In genomic region chr5:33410221-33410620, GRCh38 we compare ENCODE assay signal across 36 cellular contexts.
"Had no signal": no experiment of that assay in that cellular context is flagged by ENCODE, and none has a peak within 500 bp of the region (broad histone marks: within the 10 kb centered on the region; RNA-seq: fewer than 3 reads in every experiment).

No MANE protein-coding gene starts in this region.

- H3K4me3 ChIP-seq: MG63, Peyer's patch, SJSA1 had no signal

- H3K9me3 ChIP-seq: MG63, Peyer's patch, SJSA1 had no signal

- DNase-seq: activated B cell treated with CpG ODN at 0.5 μM for 24 hours; activated CD4-positive, alpha-beta memory T cell treated with anti-CD3 and anti-CD28 coated beads for 36 hours; activated CD4-positive, alpha-beta T cell treated with anti-CD3 and anti-CD28 coated beads for 4 hours; activated CD4-positive, alpha-beta T cell treated with anti-CD3 and anti-CD28 coated beads, Interleukin-2, amount 50 U/mL, for 1 hour; activated CD4-positive, CD25-positive, alpha-beta regulatory T cell treated with anti-CD3 and anti-CD28 coated beads, Interleukin-2, amount 50 U/mL, for 72 hours; activated CD8-positive, alpha-beta memory T cell treated with anti-CD3 and anti-CD28 coated beads, Interleukin-2, amount 50 U/mL, for 4 hours; activated gamma-delta T cell treated with Interleukin-2 at 50 U/mL for 16 hours; activated naive CD4-positive, alpha-beta T cell treated with anti-CD3 and anti-CD28 coated beads for 36 hours; activated naive CD8-positive, alpha-beta T cell treated with anti-CD3 and anti-CD28 coated beads, Interleukin-2, amount 50 U/mL, for 24 hours; activated T-cell treated with anti-CD3 and anti-CD28 coated beads for 4 hours; activated T-cell treated with anti-CD3 and anti-CD28 coated beads, Interleukin-2, amount 50 U/mL, for 4 hours; anterior cingulate cortex; brain microvascular endothelial cell; central memory CD4-positive, alpha-beta T cell; Kasumi-1; KG1; MG63; MV-4-11; NCI-H1092; NCI-H1417; NCI-H1930; NCI-H2081 treated with DMSO at 0.1 percent for 48 hours; NCI-H345; NCI-H526; NCI-H748 treated with DMSO at 0.1 percent for 48 hours; NK-92 treated with Interleukin-12 subunit alpha and Interleukin-12 subunit beta, amount 100 ng/mL, for 24 hours; PC-3; Peyer's patch; RPMI8226; SHP77 treated with DMSO at 0.1 percent for 48 hours; SW 1271; T-helper 1 cell; T-helper 2 cell; T-helper 9 cell had no signal

- H3K36me3 ChIP-seq: brain microvascular endothelial cell, MG63, Peyer's patch, SJSA1 had no signal

- H3K27ac ChIP-seq: brain microvascular endothelial cell, Peyer's patch, SJSA1, VCaP had no signal

- H3K4me1 ChIP-seq: Peyer's patch, SJSA1 had no signal

- H3K27me3 ChIP-seq: brain microvascular endothelial cell, MG63, Peyer's patch, SJSA1 had no signal

- ATAC-seq: activated naive CD8-positive, alpha-beta T cell treated with anti-CD3 and anti-CD28 coated beads, Interleukin-2, amount 50 U/mL, for 24 hours; activated T-cell treated with anti-CD3 and anti-CD28 coated beads, Interleukin-2, amount 50 U/mL, for 4 hours; PC-3 had no signal
